8 cellular contexts compared by ENCODE assay signal in the genomic region with DNA sequence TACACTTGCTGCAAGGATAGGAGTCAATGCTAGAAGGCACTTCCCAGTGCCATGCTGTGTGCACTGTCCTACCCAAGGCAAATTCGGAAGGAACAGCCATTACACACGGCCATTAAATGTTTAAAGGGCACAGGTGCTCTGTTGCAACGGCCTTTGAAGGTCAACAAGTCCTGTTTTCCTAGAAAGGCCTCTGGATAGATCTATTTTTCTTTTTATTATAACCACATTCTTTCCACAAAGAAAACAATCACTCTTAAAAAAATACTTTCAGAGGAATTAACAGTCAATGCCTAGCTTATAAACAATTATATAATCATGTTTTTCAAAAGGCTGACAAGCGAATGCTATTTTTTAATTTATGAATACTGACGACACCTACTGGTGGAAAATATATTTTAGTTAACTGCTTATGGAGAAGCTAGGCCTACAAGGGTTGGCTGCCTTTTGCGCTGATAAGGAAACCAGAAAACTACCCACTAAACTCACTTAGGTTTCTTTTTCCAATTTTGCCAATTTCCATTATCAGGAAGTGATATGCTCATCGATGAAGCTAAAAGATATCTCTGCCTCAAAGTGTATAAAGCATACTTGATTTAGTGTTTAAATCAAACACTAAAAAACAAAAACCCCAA. TPM values are rescaled to one million over a fixed set of nuclear protein-coding genes. Genes with fewer than 3 reads are reported as not detected.
DNase-seq lines count a peak whose midpoint lies in the region; ATAC-seq and TF ChIP-seq lines count a peak whose summit lies in the region.

No MANE protein-coding gene starts in this region.

- peak; percentile 37 for DNase-seq in NCI-H2107 treated with DMSO at 0.1 percent for 48 hours (lab: John Stamatoyannopoulos, UW; ENCODE audit: unreplicated experiment)
- no peak for DNase-seq in NCI-H2107 (lab: John Stamatoyannopoulos, UW)
- DNase-seq in NB4 (ENCODE audit: low read depth), result peak; percentile 63
- peak; percentile 60 for DNase-seq in SW480 (ENCODE audit: low spot score)
- DNase-seq in mesendoderm, result peak; percentile 50
- DNase-seq in upper lobe of left lung, result peak in 1 of 2 donors; percentile 36

- no peaks in the 10 kb centered on the region for H3K27me3 ChIP-seq in duodenal mucosa (ENCODE audit: control insufficient read depth in 1 of 2, insufficient read depth in 2 of 2, low read length in 2 of 2)
- no peaks in the 10 kb centered on the region for H3K27me3 ChIP-seq in mesendoderm (ENCODE audit: insufficient read depth, low read length, poor library complexity)
- H3K27me3 ChIP-seq in upper lobe of left lung, result no peaks in the 10 kb centered on the region

- peak overlapping the region; percentile 96 for H2AK5ac ChIP-seq in mesendoderm (ENCODE audit: low read length)

- no CpG with 5 or more reads among the region's 7 CpGs for WGBS in mesendoderm (ENCODE audit: extremely low coverage, insufficient coverage, low lambda C conversion rate)
- 7% methylated on average over 7 of the region's 7 CpGs for WGBS in upper lobe of left lung, 2 donors

- TF ChIP-seq CTCF in NB4 (IDR thresholded peaks at IDR 0.05; ENCODE audit: low read depth, low read length), result no peak
- peak; percentile 44 to 83 (median 68) for TF ChIP-seq CTCF in upper lobe of left lung (IDR thresholded peaks at IDR 0.05)

- no peak for TF ChIP-seq POLR2A in NB4 (IDR thresholded peaks at IDR 0.05; ENCODE audit: extremely low read depth, insufficient read length)
- no peak for TF ChIP-seq POLR2A in upper lobe of left lung (IDR thresholded peaks at IDR 0.05)

- no peak overlapping the region for H3K4me3 ChIP-seq in NB4 (ENCODE audit: low read depth, low read length)
- H3K4me3 ChIP-seq in duodenal mucosa (ENCODE audit: low read depth in 1 of 2, low read length in 2 of 2), result peak overlapping the region; percentile 41 to 50
- H3K4me3 ChIP-seq in mesendoderm (ENCODE audit: low read length), result no peak overlapping the region
- peak overlapping the region; percentile 2 to 85 (median 70) for H3K4me3 ChIP-seq in upper lobe of left lung

- no peak overlapping the region for H2BK120ac ChIP-seq in mesendoderm (ENCODE audit: low read depth, low read length)

- H3K27ac ChIP-seq in duodenal mucosa (ENCODE audit: low read depth, low read length), result no peak overlapping the region
- H3K27ac ChIP-seq in mesendoderm (ENCODE audit: low read depth, low read length), result no peak overlapping the region
- peak overlapping the region; percentile 55 to 90 (median 84) for H3K27ac ChIP-seq in upper lobe of left lung

- H3K4ac ChIP-seq in mesendoderm (ENCODE audit: low read depth, low read length), result no peak overlapping the region

- H3K9me3 ChIP-seq in duodenal mucosa (ENCODE audit: control insufficient read depth in 1 of 2, low read length in 2 of 2) (no peaks in the 10 kb centered on the region), upper lobe of left lung (no peaks in the 10 kb centered on the region)

- no peak overlapping the region for H3K4me2 ChIP-seq in mesendoderm (ENCODE audit: low read length)

- no peak overlapping the region for H3K18ac ChIP-seq in mesendoderm (ENCODE audit: low read length)

- H3K9ac ChIP-seq in duodenal mucosa (ENCODE audit: low read depth in 1 of 2, low read length in 2 of 2) (peak overlapping the region in 1 of 2 donors; percentile 31), mesendoderm (ENCODE audit: low read length) (no peak overlapping the region)

- H4K8ac ChIP-seq in mesendoderm (ENCODE audit: low read depth, low read length), result no peak overlapping the region

- no peak overlapping the region for H2BK15ac ChIP-seq in mesendoderm (replicated peaks; ENCODE audit: low read depth)

- H4K5ac ChIP-seq in mesendoderm (ENCODE audit: low read length), result no peak overlapping the region

- TF ChIP-seq EP300 in upper lobe of left lung (IDR thresholded peaks at IDR 0.05), result no peak

- ATAC-seq in upper lobe of left lung (ENCODE audit: low FRiP score in 2 of 2) (peak in 1 of 2 donors; percentile 41), HG03342 (IDR thresholded peaks at IDR 0.05; ENCODE audit: unreplicated experiment) (no peak)

- H3K4me1 ChIP-seq in duodenal mucosa (ENCODE audit: control insufficient read depth in 1 of 2, insufficient read depth in 2 of 2, low read length in 2 of 2) (peaks cover 22 to 27% of the 10 kb centered on the region in 2 donors), mesendoderm (ENCODE audit: control insufficient read depth, low read depth, low read length) (peaks cover 6% of the 10 kb centered on the region), upper lobe of left lung (peaks cover 46 to 75% (median 59%) of the 10 kb centered on the region in 4 donors)

- H3K79me1 ChIP-seq in mesendoderm (ENCODE audit: low read length), result peaks cover 2% of the 10 kb centered on the region

- no peak overlapping the region for H2BK5ac ChIP-seq in mesendoderm (ENCODE audit: low read length)

- no peaks in the 10 kb centered on the region for H3K79me2 ChIP-seq in mesendoderm (ENCODE audit: control insufficient read depth, insufficient read depth, low read length)

- no peaks in the 10 kb centered on the region for H3K36me3 ChIP-seq in duodenal mucosa (ENCODE audit: control insufficient read depth in 1 of 2, insufficient read depth in 2 of 2, low read length in 2 of 2)
- H3K36me3 ChIP-seq in mesendoderm (ENCODE audit: control insufficient read depth, insufficient read depth, low read length), result no peaks in the 10 kb centered on the region
- no peaks in the 10 kb centered on the region for H3K36me3 ChIP-seq in upper lobe of left lung

- H3K23ac ChIP-seq in mesendoderm (ENCODE audit: low read length), result no peak overlapping the region

- H3K56ac ChIP-seq in mesendoderm (ENCODE audit: low read length), result peak overlapping the region; percentile 56

RNA-seq across cellular contexts. Expression of gene ARHGEF3, which starts 2.4 kb away (rescaled TPM):
- polyA plus RNA-seq in mesendoderm (2013, experiment 1 of 2), result 2.7 TPM
- polyA plus RNA-seq in mesendoderm (2013, experiment 2 of 2), result 2.8 TPM
- 10 to 100 TPM; 26.6 to 38.9 (median 30.0) TPM for total RNA-seq in upper lobe of left lung

Comparison
In these comparisons a context has a peak if more than half of its experiments do, and no peak if none do; other contexts are left out.
1. H3K4me3 ChIP-seq: peak in duodenal mucosa (2 of 2) and upper lobe of left lung (4 of 4); none in NB4 (single experiment) and mesendoderm (single experiment).
2. H3K27ac ChIP-seq: peak in upper lobe of left lung (4 of 4); none in duodenal mucosa (single experiment) and mesendoderm (single experiment).